24 cellular contexts compared by ENCODE assay signal in the genomic region with DNA sequence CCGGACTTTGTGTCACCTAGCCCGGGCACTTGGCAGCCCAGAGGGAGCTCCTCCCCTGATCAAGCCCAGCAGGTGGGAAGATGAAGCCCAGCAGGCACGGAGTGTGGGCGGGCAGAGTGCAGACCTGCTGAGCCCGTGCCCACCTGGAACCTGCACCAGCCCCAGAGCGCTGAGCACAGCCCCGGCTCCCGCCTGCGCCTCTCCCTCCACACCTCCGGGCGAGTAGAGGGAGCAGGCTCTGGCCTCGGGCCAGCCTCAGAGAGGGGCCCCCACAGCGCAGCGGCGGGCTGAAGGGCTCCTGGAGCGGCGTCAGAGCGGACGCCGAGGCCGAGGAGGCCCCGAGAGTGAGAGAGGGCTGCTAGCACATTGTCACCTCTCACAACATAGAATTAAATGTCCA.
DNase-seq lines count a peak whose midpoint lies in the region; ATAC-seq and TF ChIP-seq lines count a peak whose summit lies in the region.
"Had no signal": no experiment of that assay in that cellular context is flagged by ENCODE, and none has a peak within 500 bp of the region (broad histone marks: within the 10 kb centered on the region; RNA-seq: fewer than 3 reads in every experiment).

No MANE protein-coding gene starts in this region.

- no peaks in the 10 kb centered on the region for H3K4me1 ChIP-seq in left ventricle myocardium inferior

- no peak overlapping the region for H3K27ac Mint-ChIP-seq in osteocyte (ENCODE audit: unreplicated experiment)
- H3K27ac Mint-ChIP-seq: B cell; CD8-positive, alpha-beta T cell; T-cell had no signal

- no peaks in the 10 kb centered on the region for H3K9me3 Mint-ChIP-seq in osteocyte (ENCODE audit: unreplicated experiment)

- intact Hi-C loops in left cardiac atrium (cut with DNase I) (no loop called here), left ventricle myocardium inferior (cut with micrococcal nuclease) (no loop called here)

- DNase-seq in DMS53 (lab: John Stamatoyannopoulos, UW) (peak; percentile 39), DMS53 treated with DMSO at 0.1 percent for 48 hours (lab: John Stamatoyannopoulos, UW; ENCODE audit: unreplicated experiment) (no peak), left cardiac atrium (peak; percentile 9), left ventricle myocardium inferior (no peak), osteocyte (ENCODE audit: extremely low spot score, unreplicated experiment) (peak; percentile 82), DMS153 treated with DMSO at 0.1 percent for 48 hours (lab: John Stamatoyannopoulos, UW; ENCODE audit: unreplicated experiment) (no peak)
- DNase-seq in activated CD4-positive, alpha-beta T cell treated with anti-CD3 and anti-CD28 coated beads for 48 hours: no peak
- DNase-seq: CD8-positive, alpha-beta T cell; DMS 273 treated with DMSO at 0.1 percent for 48 hours; H7; MV-4-11; NCI-H1105; NCI-H1694 treated with DMSO at 0.1 percent for 48 hours; NCI-H2081; NCI-H446 treated with DMSO at 0.1 percent for 48 hours; NCI-H774; Right ventricle myocardium superior; RPMI8226; T-cell had no signal

- H3K27me3 ChIP-seq in left ventricle myocardium inferior (ENCODE audit: low read depth): no peaks in the 10 kb centered on the region

- H3K27me3 Mint-ChIP-seq in osteocyte (ENCODE audit: unreplicated experiment): peaks cover 24% of the 10 kb centered on the region
- H3K27me3 Mint-ChIP-seq: B cell, T-cell had no signal

- no peak for ATAC-seq in left cardiac atrium
- ATAC-seq in GM21390 (IDR thresholded peaks at IDR 0.05; ENCODE audit: unreplicated experiment): no peak
- ATAC-seq: CD8-positive, alpha-beta T cell; K562; T-cell had no signal

- no peaks in the 10 kb centered on the region for H3K4me1 Mint-ChIP-seq in osteocyte (ENCODE audit: unreplicated experiment)
- H3K4me1 Mint-ChIP-seq: B cell, T-cell had no signal

- H3K4me3 Mint-ChIP-seq in osteocyte (ENCODE audit: unreplicated experiment): no peak overlapping the region
- H3K4me3 Mint-ChIP-seq: B cell; CD8-positive, alpha-beta T cell; T-cell had no signal

- H3K4me3 ChIP-seq in left ventricle myocardium inferior: no peak overlapping the region
- H3K4me3 ChIP-seq: K562 had no signal

- H3K27ac ChIP-seq in left ventricle myocardium inferior (replicated peaks): no peak overlapping the region
- H3K27ac ChIP-seq: 22Rv1, C4-2B had no signal

- H3K36me3 Mint-ChIP-seq in osteocyte (ENCODE audit: unreplicated experiment): no peaks in the 10 kb centered on the region
- H3K36me3 Mint-ChIP-seq: CD8-positive, alpha-beta T cell; T-cell had no signal

- no peaks in the 10 kb centered on the region for H3K36me3 ChIP-seq in left ventricle myocardium inferior

- no peak for TF ChIP-seq CTCF in left ventricle myocardium inferior (IDR thresholded peaks at IDR 0.05; ENCODE audit: borderline replicate concordance)
- no peak for TF ChIP-seq CTCF in osteocyte (IDR thresholded peaks at IDR 0.05)

- H3K9me3 ChIP-seq in left ventricle myocardium inferior (replicated peaks): peaks cover 12% of the 10 kb centered on the region

Comparison
In these comparisons a context has a peak if more than half of its experiments do, and no peak if none do; other contexts are left out.
1. DNase-seq: peak in DMS53 (single experiment), left cardiac atrium (single experiment) and osteocyte (single experiment); none in DMS53 treated with DMSO at 0.1 percent for 48 hours (single experiment), left ventricle myocardium inferior (single experiment), activated CD4-positive, alpha-beta T cell treated with anti-CD3 and anti-CD28 coated beads for 48 hours (single experiment) and DMS153 treated with DMSO at 0.1 percent for 48 hours (single experiment).